ENCODE assay signal across 8 cellular contexts in the genomic region with DNA sequence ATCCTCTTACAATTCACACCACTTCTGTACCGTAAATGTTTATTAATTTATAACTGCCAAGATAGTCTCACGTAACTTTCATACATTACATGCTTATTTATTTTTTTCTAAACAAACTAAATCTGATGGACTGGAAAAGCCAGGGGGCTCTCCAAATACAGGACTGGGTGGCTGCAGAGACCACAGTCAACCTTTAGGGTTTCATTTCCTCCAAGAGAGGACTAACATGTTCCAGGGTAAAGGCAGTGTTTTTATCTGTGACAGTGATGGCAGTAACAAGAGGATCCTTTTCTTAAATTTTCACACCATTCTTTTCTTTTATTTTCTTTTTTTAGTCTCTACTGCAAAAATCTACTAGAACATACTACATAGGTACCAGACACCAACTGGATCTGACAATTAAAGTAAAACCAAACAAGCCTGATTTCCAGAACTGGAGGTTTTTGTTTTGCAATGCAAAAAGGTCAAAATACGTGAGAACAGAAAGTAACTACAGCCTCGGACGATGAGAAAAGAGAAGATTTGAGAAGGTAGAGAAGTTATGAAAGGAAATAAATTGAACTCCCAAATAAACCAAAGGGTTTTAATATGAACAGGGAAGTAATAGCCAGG. TPM values are rescaled to one million over a fixed set of nuclear protein-coding genes. Genes with fewer than 3 reads are reported as not detected.
A peak's percentile ranks its signal among the peaks of the same experiment; 100 is the strongest.
DNase-seq lines count a peak whose midpoint lies in the region; ATAC-seq, FAIRE-seq and TF ChIP-seq lines count a peak whose summit lies in the region.

No MANE protein-coding gene starts in this region.

- FAIRE-seq in bronchial epithelial cell (lab: Jason Lieb, UNC) = no peak

- TF ChIP-seq CTCF in GM13977 (IDR thresholded peaks at IDR 0.05; ENCODE audit: extremely low read depth, insufficient read depth, missing control alignments) (peak; percentile 5), bronchial epithelial cell (IDR thresholded peaks at IDR 0.05; ENCODE audit: insufficient read depth, low read length, severe bottlenecking) (no peak)

- peak; percentile 46 for DNase-seq in GM13977 (ENCODE audit: low spot score)
- DNase-seq in Kasumi-1 (lab: John Stamatoyannopoulos, UW) = peak; percentile 6 to 36
- no peak for DNase-seq in bronchial epithelial cell (ENCODE audit: low read depth)
- DNase-seq in NCI-H2107 treated with DMSO at 0.1 percent for 48 hours (lab: John Stamatoyannopoulos, UW; ENCODE audit: unreplicated experiment) = no peak
- DNase-seq in COR-L47 (lab: John Stamatoyannopoulos, UW) = no peak
- no peak for DNase-seq in stimulated activated CD4-positive, alpha-beta T cell treated with anti-CD3 and anti-CD28 coated beads, Interleukin-2, amount 100 ng/mL, for 24 hours

- H3K27ac ChIP-seq in mesodermal cell (ENCODE audit: low read depth, low read length, severe bottlenecking) = peak overlapping the region; percentile 93

- peaks cover 3% of the 10 kb centered on the region for H3K4me1 ChIP-seq in mesodermal cell (ENCODE audit: control insufficient read depth, insufficient read depth, low read length, poor library complexity, severe bottlenecking)

- peak; percentile 36 for ATAC-seq in GM21619 (IDR thresholded peaks at IDR 0.05; ENCODE audit: unreplicated experiment)

- no peaks in the 10 kb centered on the region for H3K9me3 ChIP-seq in mesodermal cell (ENCODE audit: control insufficient read depth, low read length)

- H3K36me3 ChIP-seq in bronchial epithelial cell (ENCODE audit: control insufficient read depth, insufficient read depth, low read length) = no peaks in the 10 kb centered on the region
- no peaks in the 10 kb centered on the region for H3K36me3 ChIP-seq in mesodermal cell (ENCODE audit: control insufficient read depth, insufficient read depth, low read length)

- peak overlapping the region; percentile 84 for H3K4me3 ChIP-seq in bronchial epithelial cell (ENCODE audit: low read depth, low read length)
- H3K4me3 ChIP-seq in mesodermal cell (ENCODE audit: extremely low read depth, insufficient read depth, low read length, poor library complexity, severe bottlenecking) = peak overlapping the region; percentile 77

- in situ Hi-C loops in GM13977 (cut with MboI; ENCODE audit: low pct_unique_long_range_greater_than_20kb, low sequenced_read_pairs, unreplicated experiment) = no loop called here

- no peaks in the 10 kb centered on the region for H3K27me3 ChIP-seq in bronchial epithelial cell (ENCODE audit: control insufficient read depth, insufficient read depth, low read length)

- WGBS in mesodermal cell (ENCODE audit: insufficient coverage in 2 of 2), 2 experiments = 49 to 73% methylated on average over 3 to 4 of the region's 5 CpGs

RNA-seq across cellular contexts. Expression of gene LMBRD1, which starts 1.2 kb away (rescaled TPM):
- 13.3 and 17.6 TPM in 2 replicates for total RNA-seq in bronchial epithelial cell
- 29.1 TPM for polyA plus RNA-seq in mesodermal cell (2013, experiment 1 of 2)
- 30.8 TPM for polyA plus RNA-seq in mesodermal cell (2013, experiment 2 of 2)

Comparison
In these comparisons a context has a peak if more than half of its experiments do, and no peak if none do; other contexts are left out.
1. DNase-seq: peak in GM13977 (single experiment) and Kasumi-1 (2 of 2); none in bronchial epithelial cell (single experiment), NCI-H2107 treated with DMSO at 0.1 percent for 48 hours (single experiment), COR-L47 (single experiment) and stimulated activated CD4-positive, alpha-beta T cell treated with anti-CD3 and anti-CD28 coated beads, Interleukin-2, amount 100 ng/mL, for 24 hours (0 of 2).